ENCODE assay signal across 8 cellular contexts in the genomic region with DNA sequence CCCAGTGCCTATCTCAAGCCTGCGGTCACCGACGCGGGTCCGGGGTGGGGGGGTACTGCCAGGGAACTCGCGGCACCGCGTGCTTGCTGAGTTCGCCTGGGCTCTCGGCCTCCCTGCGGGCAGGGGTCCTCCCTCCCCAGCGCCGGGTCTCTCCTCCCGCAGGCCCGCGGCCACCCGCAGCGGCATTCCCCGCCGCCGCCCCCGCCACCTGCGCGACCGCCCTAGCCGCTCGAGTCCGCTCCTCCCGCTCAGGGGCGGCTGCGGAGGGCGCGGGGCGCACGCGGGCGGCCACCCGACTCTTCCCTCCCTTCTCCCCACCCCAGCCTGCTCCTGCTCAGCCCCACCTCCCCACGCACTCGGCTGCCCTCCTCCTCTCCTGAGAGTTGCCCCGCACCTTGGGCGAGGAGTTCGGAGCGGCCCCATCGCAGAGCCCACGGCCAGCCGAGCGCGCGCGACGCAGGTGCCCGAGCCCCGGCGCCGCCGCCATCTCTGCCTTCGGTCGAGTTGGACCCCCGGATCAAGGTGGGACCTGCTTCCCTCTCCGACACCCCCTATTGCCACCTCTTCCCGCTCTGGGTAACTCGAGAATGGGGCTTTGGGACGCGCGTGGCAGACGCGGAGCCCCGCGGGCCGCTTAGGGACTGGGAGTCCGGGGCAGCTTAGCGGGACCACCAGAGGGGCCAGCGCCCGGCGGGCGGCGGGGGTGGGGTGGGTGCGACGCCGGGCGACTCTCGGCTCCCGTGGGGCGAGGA.
DNase-seq lines count a peak whose midpoint lies in the region; ATAC-seq and TF ChIP-seq lines count a peak whose summit lies in the region.

No MANE protein-coding gene starts in this region.

- H3K27me3 ChIP-seq in upper lobe of right lung, result peaks cover 32% of the 10 kb centered on the region

- H3K27ac ChIP-seq in mesodermal cell (ENCODE audit: low read depth, low read length, severe bottlenecking) (no peak overlapping the region), upper lobe of right lung (peak overlapping the region; percentile 68)

- H3K4me3 Mint-ChIP-seq in activated CD8-positive, alpha-beta T cell treated with anti-CD3 and anti-CD28 coated beads for 36 hours, result peak overlapping the region; percentile 47
- no peak overlapping the region for H3K4me3 Mint-ChIP-seq in activated CD8-positive, alpha-beta T cell treated with anti-CD3 and anti-CD28 coated beads, Interleukin-2, amount 10 ng/mL, durations not matched to agents 7 days and 5 days

- H3K27ac Mint-ChIP-seq in activated CD8-positive, alpha-beta T cell treated with anti-CD3 and anti-CD28 coated beads for 36 hours, result no peak overlapping the region
- no peak overlapping the region for H3K27ac Mint-ChIP-seq in activated CD8-positive, alpha-beta T cell treated with anti-CD3 and anti-CD28 coated beads, Interleukin-2, amount 10 ng/mL, durations not matched to agents 7 days and 5 days

- peaks cover 8% of the 10 kb centered on the region for H3K4me1 ChIP-seq in mesodermal cell (ENCODE audit: control insufficient read depth, insufficient read depth, low read length, poor library complexity, severe bottlenecking)
- peaks cover 9% of the 10 kb centered on the region for H3K4me1 ChIP-seq in upper lobe of right lung

- no peak for ATAC-seq in activated CD8-positive, alpha-beta T cell treated with anti-CD3 and anti-CD28 coated beads for 36 hours
- ATAC-seq in activated CD8-positive, alpha-beta T cell treated with anti-CD3 and anti-CD28 coated beads, Interleukin-2, amount 10 ng/mL, durations not matched to agents 7 days and 5 days, result no peak
- peak; percentile 54 for ATAC-seq in upper lobe of right lung
- no peak for ATAC-seq in HG02623 (IDR thresholded peaks at IDR 0.05; ENCODE audit: unreplicated experiment)
- ATAC-seq in HG03354 (IDR thresholded peaks at IDR 0.05; ENCODE audit: poor library complexity, severe bottlenecking, unreplicated experiment), result no peak

- peaks cover 7% of the 10 kb centered on the region for H3K4me1 Mint-ChIP-seq in activated CD8-positive, alpha-beta T cell treated with anti-CD3 and anti-CD28 coated beads for 36 hours (ENCODE audit: low read depth)
- peaks cover 2% of the 10 kb centered on the region for H3K4me1 Mint-ChIP-seq in activated CD8-positive, alpha-beta T cell treated with anti-CD3 and anti-CD28 coated beads, Interleukin-2, amount 10 ng/mL, durations not matched to agents 7 days and 5 days (ENCODE audit: low read depth)

- H3K36me3 Mint-ChIP-seq in activated CD8-positive, alpha-beta T cell treated with anti-CD3 and anti-CD28 coated beads for 36 hours (ENCODE audit: low read depth), result no peaks in the 10 kb centered on the region
- no peaks in the 10 kb centered on the region for H3K36me3 Mint-ChIP-seq in activated CD8-positive, alpha-beta T cell treated with anti-CD3 and anti-CD28 coated beads, Interleukin-2, amount 10 ng/mL, durations not matched to agents 7 days and 5 days (ENCODE audit: low read depth)

- H3K9me3 Mint-ChIP-seq in activated CD8-positive, alpha-beta T cell treated with anti-CD3 and anti-CD28 coated beads for 36 hours, result no peaks in the 10 kb centered on the region
- H3K9me3 Mint-ChIP-seq in activated CD8-positive, alpha-beta T cell treated with anti-CD3 and anti-CD28 coated beads, Interleukin-2, amount 10 ng/mL, durations not matched to agents 7 days and 5 days (ENCODE audit: insufficient read depth), result no peaks in the 10 kb centered on the region

- no peaks in the 10 kb centered on the region for H3K36me3 ChIP-seq in mesodermal cell (ENCODE audit: control insufficient read depth, insufficient read depth, low read length)
- H3K36me3 ChIP-seq in upper lobe of right lung, result no peaks in the 10 kb centered on the region

- intact Hi-C loops in activated CD8-positive, alpha-beta T cell treated with anti-CD3 and anti-CD28 coated beads for 36 hours (cut with micrococcal nuclease), result no loop called here
- intact Hi-C loops in upper lobe of right lung (cut with DNase I), result no loop called here

- H3K4me3 ChIP-seq in mesodermal cell (ENCODE audit: extremely low read depth, insufficient read depth, low read length, poor library complexity, severe bottlenecking), result peak overlapping the region; percentile 56
- H3K4me3 ChIP-seq in upper lobe of right lung, result peak overlapping the region; percentile 53

- peak; percentile 4 for DNase-seq in activated CD8-positive, alpha-beta T cell treated with anti-CD3 and anti-CD28 coated beads for 36 hours
- no peak for DNase-seq in activated CD8-positive, alpha-beta T cell treated with anti-CD3 and anti-CD28 coated beads, Interleukin-2, amount 10 ng/mL, durations not matched to agents 7 days and 5 days
- DNase-seq in ecto neural progenitor cell (ENCODE audit: low spot score) (peak; percentile 69), upper lobe of right lung (peak; percentile 62), NCI-H2171 treated with DMSO at 0.1 percent for 48 hours (lab: John Stamatoyannopoulos, UW) (no peak)

- peaks cover 4% of the 10 kb centered on the region for H3K9me3 ChIP-seq in mesodermal cell (ENCODE audit: control insufficient read depth, low read length)
- H3K9me3 ChIP-seq in upper lobe of right lung, result no peaks in the 10 kb centered on the region

- H3K27me3 Mint-ChIP-seq in activated CD8-positive, alpha-beta T cell treated with anti-CD3 and anti-CD28 coated beads for 36 hours, result peaks cover 35% of the 10 kb centered on the region
- H3K27me3 Mint-ChIP-seq in activated CD8-positive, alpha-beta T cell treated with anti-CD3 and anti-CD28 coated beads, Interleukin-2, amount 10 ng/mL, durations not matched to agents 7 days and 5 days (ENCODE audit: low read depth), result peaks cover 35% of the 10 kb centered on the region

- WGBS in mesodermal cell (ENCODE audit: insufficient coverage in 2 of 2), 2 experiments, result 1 to 2% methylated on average over 29 to 59 of the region's 86 CpGs

- CTCF ChIA-PET in activated CD8-positive, alpha-beta T cell treated with anti-CD3 and anti-CD28 coated beads for 36 hours (lab: Charles Lee), result no interaction called here
- CTCF ChIA-PET in activated CD8-positive, alpha-beta T cell treated with anti-CD3 and anti-CD28 coated beads, Interleukin-2, amount 10 ng/mL, durations not matched to agents 7 days and 5 days (lab: Charles Lee), result no interaction called here

- POLR2A ChIA-PET in activated CD8-positive, alpha-beta T cell treated with anti-CD3 and anti-CD28 coated beads for 36 hours (lab: Charles Lee), result no interaction called here
- POLR2A ChIA-PET in activated CD8-positive, alpha-beta T cell treated with anti-CD3 and anti-CD28 coated beads, Interleukin-2, amount 10 ng/mL, durations not matched to agents 7 days and 5 days (lab: Charles Lee), result no interaction called here

- TF ChIP-seq CTCF in activated CD8-positive, alpha-beta T cell treated with anti-CD3 and anti-CD28 coated beads for 36 hours (IDR thresholded peaks at IDR 0.05), result no peak
- no peak for TF ChIP-seq CTCF in upper lobe of right lung (IDR thresholded peaks at IDR 0.05)

Comparison
In these comparisons a context has a peak if more than half of its experiments do, and no peak if none do; other contexts are left out.
1. DNase-seq: peak in activated CD8-positive, alpha-beta T cell treated with anti-CD3 and anti-CD28 coated beads for 36 hours (single experiment), ecto neural progenitor cell (single experiment) and upper lobe of right lung (single experiment); none in activated CD8-positive, alpha-beta T cell treated with anti-CD3 and anti-CD28 coated beads, Interleukin-2, amount 10 ng/mL, durations not matched to agents 7 days and 5 days (single experiment) and NCI-H2171 treated with DMSO at 0.1 percent for 48 hours (single experiment).